In genomic region chr11:107733518-107733917, GRCh38 we compare ENCODE assay signal across 26 cellular contexts. TPM values are rescaled to one million over a fixed set of nuclear protein-coding genes. Genes with fewer than 3 reads are reported as not detected.
DNase-seq lines count a peak whose midpoint lies in the region; ATAC-seq and TF ChIP-seq lines count a peak whose summit lies in the region.
"Had no signal": no experiment of that assay in that cellular context is flagged by ENCODE, and none has a peak within 500 bp of the region (broad histone marks: within the 10 kb centered on the region; RNA-seq: fewer than 3 reads in every experiment).

No MANE protein-coding gene starts in this region.

- no peak overlapping the region for H3K27ac ChIP-seq in body of pancreas
- H3K27ac ChIP-seq: heart left ventricle, HL-60, right atrium auricular region had no signal

- TF ChIP-seq POLR2A in body of pancreas (IDR thresholded peaks at IDR 0.05) = no peak

- H3K4me1 ChIP-seq in body of pancreas = no peaks in the 10 kb centered on the region
- H3K4me1 ChIP-seq: HAP-1, heart left ventricle, right atrium auricular region had no signal

- H3K27me3 ChIP-seq in body of pancreas = no peaks in the 10 kb centered on the region
- H3K27me3 ChIP-seq: right atrium auricular region had no signal

- WGBS in body of pancreas, 2 donors = 87 to 94% methylated on average over 3 of the region's 3 CpGs

- no peak for TF ChIP-seq CTCF in body of pancreas (IDR thresholded peaks at IDR 0.05)

- no peaks in the 10 kb centered on the region for H3K36me3 ChIP-seq in body of pancreas (replicated peaks in 1 of 2; ENCODE audit: insufficient read depth in 1 of 2, low read depth in 2 of 2)
- H3K36me3 ChIP-seq: HAP-1, heart left ventricle, right atrium auricular region had no signal

- intact Hi-C loops in body of pancreas (cut with DNase I) = no loop called here

- ATAC-seq in GM19035 (IDR thresholded peaks at IDR 0.05; ENCODE audit: unreplicated experiment) (peak; percentile 56), HG02798 (IDR thresholded peaks at IDR 0.05; ENCODE audit: poor library complexity, unreplicated experiment) (peak; percentile 79), HG03565 (IDR thresholded peaks at IDR 0.05; ENCODE audit: unreplicated experiment) (no peak), body of pancreas (no peak)
- ATAC-seq: heart left ventricle; Right ventricle myocardium inferior; stimulated activated naive B cell treated with anti-CD40 and anti-IgM and Interleukin-4, amounts not matched to agents 10 μg/mL and 1 μg/mL and 100 μg/mL, for 72 hours had no signal

- no peaks in the 10 kb centered on the region for H3K9me3 ChIP-seq in body of pancreas
- H3K9me3 ChIP-seq: HAP-1, heart left ventricle, right atrium auricular region had no signal

- no peak overlapping the region for H3K4me3 ChIP-seq in body of pancreas
- H3K4me3 ChIP-seq: HAP-1, heart left ventricle, right atrium auricular region had no signal

- DNase-seq in EL (peak; percentile 15), NCI-H526 treated with DMSO at 0.1 percent for 48 hours (lab: John Stamatoyannopoulos, UW) (peak; percentile 36), inferior parietal cortex (ENCODE audit: extremely low spot score) (no peak), body of pancreas (no peak)
- no peak for DNase-seq in stimulated activated CD8-positive, alpha-beta memory T cell treated with anti-CD3 and anti-CD28 coated beads, Interleukin-4, amount 100 ng/mL, for 48 hours
- DNase-seq: ACHN; activated CD4-positive, alpha-beta T cell treated with anti-CD3 and anti-CD28 coated beads, Interleukin-2, amount 10 ng/mL, durations not matched to agents 24 days and 14 days; CD4-positive, CD25-positive, alpha-beta regulatory T cell; DMS153; effector memory CD4-positive, alpha-beta T cell; heart left ventricle; islet precursor cell; NCI-H187 treated with DMSO at 0.1 percent for 48 hours; stimulated activated CD4-positive, alpha-beta T cell treated with anti-CD3 and anti-CD28 coated beads, Interleukin-15, amount 100 ng/mL, for 24 hours; stimulated activated naive B cell treated with anti-CD40 and anti-IgM and Interleukin-4, amounts not matched to agents 10 μg/mL and 1 μg/mL and 100 μg/mL, for 72 hours had no signal

RNA-seq across cellular contexts. Expression of gene SLN, which starts 21.7 kb away (rescaled TPM):
- 1 to 10 TPM; 2.3 to 3.0 TPM for total RNA-seq in body of pancreas
- total RNA-seq: activated CD4-positive, alpha-beta T cell treated with anti-CD3 and anti-CD28 coated beads, Interleukin-2, amount 10 ng/mL, durations not matched to agents 24 days and 14 days; CD4-positive, CD25-positive, alpha-beta regulatory T cell; fibroblast of lung; lung microvascular endothelial cell; NCI-H460; omental fat pad had no signal

Comparison
In these comparisons a context has a peak if more than half of its experiments do, and no peak if none do; other contexts are left out.
1. DNase-seq: peak in EL (single experiment) and NCI-H526 treated with DMSO at 0.1 percent for 48 hours (single experiment); none in inferior parietal cortex (single experiment), body of pancreas (0 of 4) and stimulated activated CD8-positive, alpha-beta memory T cell treated with anti-CD3 and anti-CD28 coated beads, Interleukin-4, amount 100 ng/mL, for 48 hours (single experiment).
2. ATAC-seq: peak in GM19035 (single experiment) and HG02798 (single experiment); none in HG03565 (single experiment) and body of pancreas (single experiment).